Comparison of ENCODE assay signal across 28 cellular contexts in the genomic region with DNA sequence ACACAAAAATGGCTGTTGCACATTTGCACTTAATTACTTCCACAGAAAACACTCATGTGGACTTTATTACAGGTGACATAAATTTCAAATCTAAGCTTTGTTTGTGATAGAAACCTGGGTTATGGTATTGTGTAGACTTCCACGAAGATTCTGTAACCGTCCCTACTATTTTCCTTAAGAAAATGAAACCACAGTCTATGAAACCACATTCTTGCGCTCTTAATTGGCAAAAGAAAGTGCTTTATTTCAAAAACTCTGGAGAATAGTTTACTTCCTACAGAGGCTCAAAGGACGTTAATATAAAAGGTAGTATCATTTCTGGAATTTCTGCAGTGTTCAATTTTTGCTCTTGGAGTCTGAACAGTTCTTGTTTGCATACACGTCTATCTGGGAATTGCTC.
DNase-seq lines count a peak whose midpoint lies in the region; ATAC-seq and TF ChIP-seq lines count a peak whose summit lies in the region.
"Had no signal": no experiment of that assay in that cellular context is flagged by ENCODE, and none has a peak within 500 bp of the region (broad histone marks: within the 10 kb centered on the region; RNA-seq: fewer than 3 reads in every experiment).

No MANE protein-coding gene starts in this region.

- peaks cover 2% of the 10 kb centered on the region for H3K27me3 Mint-ChIP-seq in neural progenitor cell (ENCODE audit: insufficient read depth, low read depth)
- H3K27me3 Mint-ChIP-seq: CD4-positive, CD25-positive, alpha-beta regulatory T cell had no signal

- no peak for ATAC-seq in gastrocnemius medialis
- ATAC-seq: HCT116, HepG2, mucosa of descending colon had no signal

- TF ChIP-seq CTCF in gastrocnemius medialis (IDR thresholded peaks at IDR 0.05 in 4 of 5, conservative IDR thresholded peaks at IDR 0.05 in 1 of 5) (no peak), coronary artery (IDR thresholded peaks at IDR 0.05) (no peak), neural progenitor cell (IDR thresholded peaks at IDR 0.05) (no peak)

- H3K27ac Mint-ChIP-seq in neural progenitor cell: no peak overlapping the region
- H3K27ac Mint-ChIP-seq: CD4-positive, CD25-positive, alpha-beta regulatory T cell; immature natural killer cell; T-helper 1 cell treated with Interleukin-12 subunit alpha and Interleukin-12 subunit beta and Interleukin-4 antibody, amounts not matched to agents 30 μg/mL and 1 μg/mL, for 36 hours had no signal

- peaks cover 45% of the 10 kb centered on the region for H3F3A ChIP-seq in GM23248 (ENCODE audit: insufficient read depth)
- H3F3A ChIP-seq in neural progenitor cell (ENCODE audit: low read depth): no peaks in the 10 kb centered on the region

- H4K20me1 ChIP-seq in GM23248 (ENCODE audit: insufficient read depth): no peaks in the 10 kb centered on the region
- no peaks in the 10 kb centered on the region for H4K20me1 ChIP-seq in neural progenitor cell (ENCODE audit: low read depth)

- intact Hi-C loops in gastrocnemius medialis (cut with DNase I; ENCODE audit: low total_unique reads): loop anchor here (2.0 to 10.0 kb wide), 3 partner anchors 16 to 262 kb away; no protein-coding TSS in a partner anchor

- H3K9ac ChIP-seq in GM23248: peak overlapping the region; percentile 49
- no peak overlapping the region for H3K9ac ChIP-seq in neural progenitor cell

- no peaks in the 10 kb centered on the region for H3K27me3 ChIP-seq in ACC112 (ENCODE audit: insufficient read depth, low read length)
- no peaks in the 10 kb centered on the region for H3K27me3 ChIP-seq in GM23248 (replicated peaks; ENCODE audit: insufficient read depth)
- H3K27me3 ChIP-seq in gastrocnemius medialis: no peaks in the 10 kb centered on the region
- no peaks in the 10 kb centered on the region for H3K27me3 ChIP-seq in neural progenitor cell

- in situ Hi-C loops in GM23248 (cut with MboI): no loop called here
- in situ Hi-C loops in gastrocnemius medialis (cut with MboI; ENCODE audit: low sequenced_read_pairs in 4 of 4): loop anchor here in 1 of 4 donors (25.0 kb wide), 1 partner anchor 195 kb away; no protein-coding TSS in a partner anchor

- DNase-seq in GM23248: no peak
- no peak for DNase-seq in gastrocnemius medialis
- DNase-seq in inferior parietal cortex (ENCODE audit: extremely low spot score): no peak
- DNase-seq in coronary artery (ENCODE audit: low spot score): no peak
- no peak for DNase-seq in neural progenitor cell (ENCODE audit: low spot score)
- DNase-seq: activated CD4-positive, alpha-beta T cell treated with anti-CD3 and anti-CD28 coated beads for 1 hour; activated naive CD4-positive, alpha-beta T cell treated with anti-CD3 and anti-CD28 coated beads for 36 hours; activated T-cell treated with anti-CD3 and anti-CD28 coated beads, Interleukin-2, amount 50 U/mL, for 1 hour; anterior cingulate cortex; CD4-positive, CD25-positive, alpha-beta regulatory T cell; cerebellar nuclear complex; effector CD4-positive, alpha-beta T cell; EL; foreskin melanocyte; hippocampal formation; immature natural killer cell; mucosa of descending colon; NCI-H1105; NCI-H1930; NCI-H2227 treated with DMSO at 0.1 percent for 48 hours; NCI-H748 treated with DMSO at 0.1 percent for 48 hours; stimulated activated CD8-positive, alpha-beta memory T cell treated with anti-CD3 and anti-CD28 coated beads, Interleukin-4, amount 100 ng/mL, for 48 hours had no signal

- 9 to 10% methylated on average over 5 of the region's 5 CpGs for WGBS in GM23248 (ENCODE audit: low coverage in 1 of 2, low lambda C conversion rate in 2 of 2, missing lambda C conversion rate in 2 of 2), 2 experiments

- no peak for TF ChIP-seq POLR2A in gastrocnemius medialis (IDR thresholded peaks at IDR 0.05)

- H3K4me1 Mint-ChIP-seq in neural progenitor cell: peaks cover 12% of the 10 kb centered on the region

- peak overlapping the region; percentile 86 for H3K27ac ChIP-seq in ACC112 (ENCODE audit: low read depth, low read length)
- peak overlapping the region; percentile 85 for H3K27ac ChIP-seq in GM23248
- H3K27ac ChIP-seq in cingulate gyrus (ENCODE audit: low read depth, low read length): peak overlapping the region; percentile 34
- peak overlapping the region; percentile 55 to 79 (median 72) for H3K27ac ChIP-seq in gastrocnemius medialis
- no peak overlapping the region for H3K27ac ChIP-seq in coronary artery
- H3K27ac ChIP-seq in neural progenitor cell: no peak overlapping the region
- H3K27ac ChIP-seq: prostate gland had no signal

- peaks cover 12% of the 10 kb centered on the region for H3K79me2 ChIP-seq in ACC112 (ENCODE audit: control insufficient read depth, insufficient read depth, low read length, unreplicated experiment)
- peaks cover 6% of the 10 kb centered on the region; the same call in 1 of the 2 replicates for H3K79me2 ChIP-seq in GM23248 (ENCODE audit: insufficient read depth)
- no peaks in the 10 kb centered on the region for H3K79me2 ChIP-seq in neural progenitor cell (ENCODE audit: low read depth)

- H3K4me1 ChIP-seq in ACC112 (ENCODE audit: control insufficient read depth, insufficient read depth, low read length, unreplicated experiment) (peaks cover 50% of the 10 kb centered on the region), GM23248 (ENCODE audit: insufficient read depth) (peaks cover 48% of the 10 kb centered on the region), gastrocnemius medialis (peaks cover 87 to 95% of the 10 kb centered on the region in 2 donors), neural progenitor cell (no peaks in the 10 kb centered on the region)
- H3K4me1 ChIP-seq: prostate gland had no signal

- no peaks in the 10 kb centered on the region for H3K9me3 ChIP-seq in GM23248 (ENCODE audit: low read depth)
- H3K9me3 ChIP-seq in gastrocnemius medialis: no peaks in the 10 kb centered on the region
- no peaks in the 10 kb centered on the region for H3K9me3 ChIP-seq in neural progenitor cell (ENCODE audit: low read depth)
- H3K9me3 ChIP-seq: mucosa of descending colon, prostate gland had no signal

- H2AFZ ChIP-seq in ACC112 (ENCODE audit: low read length, unreplicated experiment) (no peak overlapping the region), GM23248 (peak overlapping the region; percentile 19; the same call in 1 of the 2 replicates), neural progenitor cell (replicated peaks) (no peak overlapping the region)

- H3K4me2 ChIP-seq in GM23248 (ENCODE audit: unreplicated experiment): peak overlapping the region; percentile 72
- H3K4me2 ChIP-seq in neural progenitor cell: no peak overlapping the region

- no peaks in the 10 kb centered on the region for H3K36me3 Mint-ChIP-seq in neural progenitor cell
- H3K36me3 Mint-ChIP-seq: CD4-positive, CD25-positive, alpha-beta regulatory T cell; immature natural killer cell had no signal

- no peaks in the 10 kb centered on the region for H3K36me3 ChIP-seq in ACC112 (ENCODE audit: insufficient read depth, low read length)
- no peaks in the 10 kb centered on the region for H3K36me3 ChIP-seq in GM23248 (ENCODE audit: low read depth)
- H3K36me3 ChIP-seq in gastrocnemius medialis: no peaks in the 10 kb centered on the region
- no peaks in the 10 kb centered on the region for H3K36me3 ChIP-seq in neural progenitor cell
- H3K36me3 ChIP-seq: prostate gland had no signal

- no peaks in the 10 kb centered on the region for H3K9me3 Mint-ChIP-seq in neural progenitor cell
- H3K9me3 Mint-ChIP-seq: activated naive CD4-positive, alpha-beta T cell treated with anti-CD3 and anti-CD28 coated beads for 36 hours; CD4-positive, CD25-positive, alpha-beta regulatory T cell; immature natural killer cell; T-helper 1 cell treated with Interleukin-12 subunit alpha and Interleukin-12 subunit beta and Interleukin-4 antibody, amounts not matched to agents 30 μg/mL and 1 μg/mL, for 36 hours had no signal

- H3K4me3 ChIP-seq in ACC112 (ENCODE audit: low read depth, low read length) (peak overlapping the region; percentile 66), GM23248 (peak overlapping the region; percentile 66), gastrocnemius medialis (no peak overlapping the region), coronary artery (no peak overlapping the region), neural progenitor cell (no peak overlapping the region)
- H3K4me3 ChIP-seq: mucosa of descending colon, prostate gland had no signal

- no peaks in the 10 kb centered on the region for H3K9me2 ChIP-seq in GM23248 (ENCODE audit: insufficient read depth)

- H3K4me3 Mint-ChIP-seq in neural progenitor cell: no peak overlapping the region
- H3K4me3 Mint-ChIP-seq: activated naive CD4-positive, alpha-beta T cell treated with anti-CD3 and anti-CD28 coated beads for 36 hours; CD4-positive, CD25-positive, alpha-beta regulatory T cell; immature natural killer cell; T-helper 1 cell treated with Interleukin-12 subunit alpha and Interleukin-12 subunit beta and Interleukin-4 antibody, amounts not matched to agents 30 μg/mL and 1 μg/mL, for 36 hours had no signal

Comparison
In these comparisons a context has a peak if more than half of its experiments do, and no peak if none do; other contexts are left out.
1. H3K27ac ChIP-seq: peak in ACC112 (single experiment), GM23248 (single experiment), cingulate gyrus (single experiment) and gastrocnemius medialis (4 of 4); none in coronary artery (0 of 2) and neural progenitor cell (single experiment).
2. H3K4me3 ChIP-seq: peak in ACC112 (single experiment) and GM23248 (single experiment); none in gastrocnemius medialis (0 of 4), coronary artery (single experiment) and neural progenitor cell (single experiment).